Comparison of ENCODE assay signal across 1 cellular context in the genomic region with DNA sequence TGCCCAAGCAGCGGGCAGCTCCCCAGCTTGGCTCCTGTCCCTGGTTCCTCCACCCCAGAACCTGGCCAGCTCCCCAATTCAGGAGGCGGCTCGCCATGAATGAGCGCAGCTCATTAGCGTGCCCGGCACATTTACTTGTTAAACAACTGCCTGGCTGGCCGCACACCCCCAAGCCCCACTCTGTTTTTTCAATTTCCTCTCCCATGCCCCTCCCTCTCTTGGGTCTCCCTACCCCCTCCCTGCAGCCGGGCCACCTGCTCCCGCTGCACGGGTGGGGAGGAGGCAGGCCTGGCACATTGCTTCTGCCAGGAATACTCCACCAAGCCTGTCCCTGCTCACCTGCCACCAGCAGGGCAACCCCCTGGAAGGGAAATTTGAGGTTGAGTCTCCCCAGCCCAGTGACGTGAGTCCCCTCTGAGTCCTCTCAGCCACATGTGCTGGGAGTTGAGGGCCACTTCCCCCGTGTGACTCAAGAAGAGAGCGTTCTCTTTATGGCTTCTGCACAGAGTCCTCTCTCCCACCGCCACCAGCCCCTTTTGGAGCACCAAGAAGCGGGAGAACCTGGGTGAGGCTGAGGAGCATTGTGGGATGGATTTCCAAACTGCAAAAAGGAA.
TF ChIP-seq lines count a peak whose summit lies in the region.

No MANE protein-coding gene starts in this region.

TF ChIP-seq in H1, 55 proteins besides CTCF, POLR2A, EP300 and RAD21:
- TF ChIP-seq SP4 (IDR thresholded peaks at IDR 0.05; ENCODE audit: low read length) (no peak), FOSL1 (IDR thresholded peaks at IDR 0.05; ENCODE audit: insufficient read depth, low read depth, low read length) (no peak), BACH1 (IDR thresholded peaks at IDR 0.05; ENCODE audit: low read length) (no peak), HDAC6 (IDR thresholded peaks at IDR 0.05; ENCODE audit: low read depth, low read length) (no peak), NANOG (IDR thresholded peaks at IDR 0.05; ENCODE audit: insufficient read depth, low read depth, low read length, poor library complexity, severe bottlenecking) (no peak), CBX8 (IDR thresholded peaks at IDR 0.05; ENCODE audit: borderline replicate concordance, low read depth, low read length) (no peak), KDM5A (IDR thresholded peaks at IDR 0.05; ENCODE audit: low read length) (no peak)
- TF ChIP-seq, protein P1, sequence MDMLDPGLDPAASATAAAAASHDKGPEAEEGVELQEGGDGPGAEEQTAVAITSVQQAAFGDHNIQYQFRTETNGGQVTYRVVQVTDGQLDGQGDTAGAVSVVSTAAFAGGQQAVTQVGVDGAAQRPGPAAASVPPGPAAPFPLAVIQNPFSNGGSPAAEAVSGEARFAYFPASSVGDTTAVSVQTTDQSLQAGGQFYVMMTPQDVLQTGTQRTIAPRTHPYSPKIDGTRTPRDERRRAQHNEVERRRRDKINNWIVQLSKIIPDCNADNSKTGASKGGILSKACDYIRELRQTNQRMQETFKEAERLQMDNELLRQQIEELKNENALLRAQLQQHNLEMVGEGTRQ (IDR thresholded peaks at IDR 0.05; ENCODE audit: low read length) = no peak
